1 cellular context compared by ENCODE assay signal in the genomic region with DNA sequence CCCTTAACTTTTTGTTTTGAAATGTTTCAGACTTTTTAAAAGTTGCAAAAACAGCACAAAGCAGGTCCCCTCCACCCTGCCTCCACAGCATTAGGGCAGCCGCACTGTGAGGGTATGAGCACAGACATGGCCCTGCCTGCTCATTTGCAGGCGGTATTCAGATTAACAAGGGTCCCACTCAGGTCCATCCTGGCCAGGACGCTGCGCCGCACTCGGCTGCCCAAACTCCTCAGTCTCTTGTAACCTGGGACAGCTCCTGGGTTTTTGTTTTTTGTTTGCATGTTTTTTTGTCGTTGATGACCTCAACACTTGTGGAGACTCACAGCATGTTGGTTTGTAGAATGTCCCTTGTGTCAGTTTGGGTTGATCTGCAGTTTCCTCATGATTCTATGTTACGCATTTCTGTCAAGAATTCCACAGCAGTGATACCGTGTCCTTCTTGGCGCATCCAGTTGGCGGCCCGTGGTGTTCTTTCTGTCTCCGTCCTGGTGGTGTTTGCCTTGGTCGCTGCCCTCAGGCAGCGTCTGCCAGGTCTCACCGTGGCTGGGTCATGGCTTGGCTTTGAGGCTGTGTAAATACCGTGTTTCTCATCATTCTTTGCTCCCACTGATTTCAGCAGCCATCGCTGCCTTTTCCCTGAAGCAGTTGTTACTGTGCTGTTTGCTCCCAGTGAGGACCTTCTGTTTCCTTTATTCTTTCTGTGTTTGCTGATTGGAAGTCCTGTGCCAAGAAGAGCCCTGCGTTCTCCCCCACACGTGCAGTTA.
TF ChIP-seq lines count a peak whose summit lies in the region.

No MANE protein-coding gene starts in this region.

TF ChIP-seq in WTC11, 78 proteins besides CTCF, POLR2A, EP300 and RAD21:
- no peak for TF ChIP-seq ZNF138 (CRISPR knock-in tag; conservative IDR thresholded peaks at IDR 0.05)
- TF ChIP-seq HMGA2 (CRISPR knock-in tag; IDR thresholded peaks at IDR 0.05) = no peak
- TF ChIP-seq, protein P1, sequence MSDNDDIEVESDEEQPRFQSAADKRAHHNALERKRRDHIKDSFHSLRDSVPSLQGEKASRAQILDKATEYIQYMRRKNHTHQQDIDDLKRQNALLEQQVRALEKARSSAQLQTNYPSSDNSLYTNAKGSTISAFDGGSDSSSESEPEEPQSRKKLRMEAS (CRISPR knock-in tag; IDR thresholded peaks at IDR 0.05) = no peak
- TF ChIP-seq ZNF232 (CRISPR knock-in tag; IDR thresholded peaks at IDR 0.05) = no peak
- TF ChIP-seq, protein P2, sequence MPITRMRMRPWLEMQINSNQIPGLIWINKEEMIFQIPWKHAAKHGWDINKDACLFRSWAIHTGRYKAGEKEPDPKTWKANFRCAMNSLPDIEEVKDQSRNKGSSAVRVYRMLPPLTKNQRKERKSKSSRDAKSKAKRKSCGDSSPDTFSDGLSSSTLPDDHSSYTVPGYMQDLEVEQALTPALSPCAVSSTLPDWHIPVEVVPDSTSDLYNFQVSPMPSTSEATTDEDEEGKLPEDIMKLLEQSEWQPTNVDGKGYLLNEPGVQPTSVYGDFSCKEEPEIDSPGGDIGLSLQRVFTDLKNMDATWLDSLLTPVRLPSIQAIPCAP (CRISPR knock-in tag; IDR thresholded peaks at IDR 0.05) = no peak
- no peak for TF ChIP-seq CREB1 (CRISPR knock-in tag; IDR thresholded peaks at IDR 0.05)
- no peak for TF ChIP-seq TCF7 (CRISPR knock-in tag; IDR thresholded peaks at IDR 0.05; ENCODE audit: low read depth)
- no peak for TF ChIP-seq AR (CRISPR knock-in tag; IDR thresholded peaks at IDR 0.05)
- no peak for TF ChIP-seq USF1 (CRISPR knock-in tag; IDR thresholded peaks at IDR 0.05)
- TF ChIP-seq JAZF1 (CRISPR knock-in tag; IDR thresholded peaks at IDR 0.05) = no peak
- no peak for TF ChIP-seq ZNF263 (CRISPR knock-in tag; IDR thresholded peaks at IDR 0.05; ENCODE audit: low read depth)
- TF ChIP-seq, protein P3, sequence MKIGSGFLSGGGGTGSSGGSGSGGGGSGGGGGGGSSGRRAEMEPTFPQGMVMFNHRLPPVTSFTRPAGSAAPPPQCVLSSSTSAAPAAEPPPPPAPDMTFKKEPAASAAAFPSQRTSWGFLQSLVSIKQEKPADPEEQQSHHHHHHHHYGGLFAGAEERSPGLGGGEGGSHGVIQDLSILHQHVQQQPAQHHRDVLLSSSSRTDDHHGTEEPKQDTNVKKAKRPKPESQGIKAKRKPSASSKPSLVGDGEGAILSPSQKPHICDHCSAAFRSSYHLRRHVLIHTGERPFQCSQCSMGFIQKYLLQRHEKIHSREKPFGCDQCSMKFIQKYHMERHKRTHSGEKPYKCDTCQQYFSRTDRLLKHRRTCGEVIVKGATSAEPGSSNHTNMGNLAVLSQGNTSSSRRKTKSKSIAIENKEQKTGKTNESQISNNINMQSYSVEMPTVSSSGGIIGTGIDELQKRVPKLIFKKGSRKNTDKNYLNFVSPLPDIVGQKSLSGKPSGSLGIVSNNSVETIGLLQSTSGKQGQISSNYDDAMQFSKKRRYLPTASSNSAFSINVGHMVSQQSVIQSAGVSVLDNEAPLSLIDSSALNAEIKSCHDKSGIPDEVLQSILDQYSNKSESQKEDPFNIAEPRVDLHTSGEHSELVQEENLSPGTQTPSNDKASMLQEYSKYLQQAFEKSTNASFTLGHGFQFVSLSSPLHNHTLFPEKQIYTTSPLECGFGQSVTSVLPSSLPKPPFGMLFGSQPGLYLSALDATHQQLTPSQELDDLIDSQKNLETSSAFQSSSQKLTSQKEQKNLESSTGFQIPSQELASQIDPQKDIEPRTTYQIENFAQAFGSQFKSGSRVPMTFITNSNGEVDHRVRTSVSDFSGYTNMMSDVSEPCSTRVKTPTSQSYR (CRISPR knock-in tag; IDR thresholded peaks at IDR 0.05) = no peak
- no peak for TF ChIP-seq ETV6 (CRISPR knock-in tag; IDR thresholded peaks at IDR 0.05)
- no peak for TF ChIP-seq GRHL2 (CRISPR knock-in tag; IDR thresholded peaks at IDR 0.05; ENCODE audit: insufficient replicate concordance, severe bottlenecking)
- TF ChIP-seq ZBTB21 (CRISPR knock-in tag; IDR thresholded peaks at IDR 0.05; ENCODE audit: borderline replicate concordance) = no peak
- no peak for TF ChIP-seq E2F4 (CRISPR knock-in tag; IDR thresholded peaks at IDR 0.05; ENCODE audit: borderline replicate concordance, low read depth)
- TF ChIP-seq ELF4 (CRISPR knock-in tag; IDR thresholded peaks at IDR 0.05; ENCODE audit: low read depth) = no peak
- TF ChIP-seq, protein P4, sequence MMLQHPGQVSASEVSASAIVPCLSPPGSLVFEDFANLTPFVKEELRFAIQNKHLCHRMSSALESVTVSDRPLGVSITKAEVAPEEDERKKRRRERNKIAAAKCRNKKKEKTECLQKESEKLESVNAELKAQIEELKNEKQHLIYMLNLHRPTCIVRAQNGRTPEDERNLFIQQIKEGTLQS (CRISPR knock-in tag; conservative IDR thresholded peaks at IDR 0.05) = no peak
- no peak for TF ChIP-seq CREM (CRISPR knock-in tag; IDR thresholded peaks at IDR 0.05)
TF ChIP-seq in WTC11: peak in this region for 0.
